Comparison of ENCODE assay signal across 1 cellular context in genomic region chr1:212489284-212489859, GRCh38.
TF ChIP-seq lines count a peak whose summit lies in the region.

No MANE protein-coding gene starts in this region.

TF ChIP-seq in SK-N-SH treated with all-trans-retinoic acid at 6 μM for 48 hours, 23 proteins besides CTCF, POLR2A, EP300 and RAD21 (continued from another document):
- TF ChIP-seq, protein P1, sequence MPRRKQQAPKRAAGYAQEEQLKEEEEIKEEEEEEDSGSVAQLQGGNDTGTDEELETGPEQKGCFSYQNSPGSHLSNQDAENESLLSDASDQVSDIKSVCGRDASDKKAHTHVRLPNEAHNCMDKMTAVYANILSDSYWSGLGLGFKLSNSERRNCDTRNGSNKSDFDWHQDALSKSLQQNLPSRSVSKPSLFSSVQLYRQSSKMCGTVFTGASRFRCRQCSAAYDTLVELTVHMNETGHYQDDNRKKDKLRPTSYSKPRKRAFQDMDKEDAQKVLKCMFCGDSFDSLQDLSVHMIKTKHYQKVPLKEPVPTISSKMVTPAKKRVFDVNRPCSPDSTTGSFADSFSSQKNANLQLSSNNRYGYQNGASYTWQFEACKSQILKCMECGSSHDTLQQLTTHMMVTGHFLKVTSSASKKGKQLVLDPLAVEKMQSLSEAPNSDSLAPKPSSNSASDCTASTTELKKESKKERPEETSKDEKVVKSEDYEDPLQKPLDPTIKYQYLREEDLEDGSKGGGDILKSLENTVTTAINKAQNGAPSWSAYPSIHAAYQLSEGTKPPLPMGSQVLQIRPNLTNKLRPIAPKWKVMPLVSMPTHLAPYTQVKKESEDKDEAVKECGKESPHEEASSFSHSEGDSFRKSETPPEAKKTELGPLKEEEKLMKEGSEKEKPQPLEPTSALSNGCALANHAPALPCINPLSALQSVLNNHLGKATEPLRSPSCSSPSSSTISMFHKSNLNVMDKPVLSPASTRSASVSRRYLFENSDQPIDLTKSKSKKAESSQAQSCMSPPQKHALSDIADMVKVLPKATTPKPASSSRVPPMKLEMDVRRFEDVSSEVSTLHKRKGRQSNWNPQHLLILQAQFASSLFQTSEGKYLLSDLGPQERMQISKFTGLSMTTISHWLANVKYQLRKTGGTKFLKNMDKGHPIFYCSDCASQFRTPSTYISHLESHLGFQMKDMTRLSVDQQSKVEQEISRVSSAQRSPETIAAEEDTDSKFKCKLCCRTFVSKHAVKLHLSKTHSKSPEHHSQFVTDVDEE (CRISPR knock-in tag; IDR thresholded peaks at IDR 0.05) = no peak
- TF ChIP-seq TCF4 (CRISPR knock-in tag; IDR thresholded peaks at IDR 0.05; ENCODE audit: borderline replicate concordance) (no peak), TOX (CRISPR knock-in tag; IDR thresholded peaks at IDR 0.05; ENCODE audit: borderline replicate concordance) (no peak), ARNTL (CRISPR knock-in tag; IDR thresholded peaks at IDR 0.05; ENCODE audit: borderline replicate concordance, low read depth) (no peak), ZNF8 (CRISPR knock-in tag; IDR thresholded peaks at IDR 0.05) (no peak), PATZ1 (CRISPR knock-in tag; IDR thresholded peaks at IDR 0.05; ENCODE audit: borderline replicate concordance) (no peak), CSDC2 (CRISPR knock-in tag; IDR thresholded peaks at IDR 0.05) (no peak), OSR1 (CRISPR knock-in tag; IDR thresholded peaks at IDR 0.05) (no peak), PPARA (CRISPR knock-in tag; IDR thresholded peaks at IDR 0.05; ENCODE audit: borderline replicate concordance) (no peak)
